In the genomic region with DNA sequence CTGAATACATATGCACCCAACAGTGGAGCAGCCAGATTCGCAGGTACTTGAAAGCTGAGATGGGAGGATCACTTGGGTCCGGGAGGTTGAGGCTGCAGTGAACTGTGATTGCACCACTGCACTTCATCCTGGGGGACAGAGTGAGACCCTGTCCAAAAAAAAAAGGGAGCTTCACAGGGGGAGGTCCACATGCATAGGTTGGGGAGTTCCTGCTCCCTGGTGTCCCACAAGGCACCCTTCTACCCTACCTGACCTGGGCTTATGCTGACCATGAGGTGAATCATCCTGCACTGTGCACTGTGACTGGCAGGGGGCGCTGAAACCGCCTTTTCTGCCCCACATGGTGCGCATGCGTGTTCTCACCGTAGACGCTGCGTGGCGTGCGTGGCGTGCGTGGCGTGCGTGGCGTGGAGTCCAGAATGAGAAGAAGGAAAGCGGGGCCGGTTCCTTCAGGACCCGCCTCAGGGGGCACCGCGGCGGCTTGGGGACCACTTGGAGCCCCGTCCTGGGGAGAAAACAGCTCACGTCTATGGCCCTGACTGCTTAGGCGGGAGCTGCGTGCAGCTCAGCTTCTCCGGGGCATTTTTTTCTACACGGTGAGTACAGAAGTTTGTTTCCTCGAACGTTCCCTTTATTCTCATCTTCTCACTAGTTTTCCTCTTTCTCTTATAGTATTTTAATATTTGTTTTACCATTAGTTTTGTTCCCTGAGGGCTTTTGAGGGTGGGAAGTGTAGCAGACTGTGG, we compare ENCODE assay signal across 1 cellular context.
A peak's percentile ranks its signal among the peaks of the same experiment; 100 is the strongest.
TF ChIP-seq lines count a peak whose summit lies in the region.

No MANE protein-coding gene starts in this region.

TF ChIP-seq in HepG2, 621 proteins besides CTCF, POLR2A, EP300 and RAD21 (continued from another document):
- TF ChIP-seq, protein P1, sequence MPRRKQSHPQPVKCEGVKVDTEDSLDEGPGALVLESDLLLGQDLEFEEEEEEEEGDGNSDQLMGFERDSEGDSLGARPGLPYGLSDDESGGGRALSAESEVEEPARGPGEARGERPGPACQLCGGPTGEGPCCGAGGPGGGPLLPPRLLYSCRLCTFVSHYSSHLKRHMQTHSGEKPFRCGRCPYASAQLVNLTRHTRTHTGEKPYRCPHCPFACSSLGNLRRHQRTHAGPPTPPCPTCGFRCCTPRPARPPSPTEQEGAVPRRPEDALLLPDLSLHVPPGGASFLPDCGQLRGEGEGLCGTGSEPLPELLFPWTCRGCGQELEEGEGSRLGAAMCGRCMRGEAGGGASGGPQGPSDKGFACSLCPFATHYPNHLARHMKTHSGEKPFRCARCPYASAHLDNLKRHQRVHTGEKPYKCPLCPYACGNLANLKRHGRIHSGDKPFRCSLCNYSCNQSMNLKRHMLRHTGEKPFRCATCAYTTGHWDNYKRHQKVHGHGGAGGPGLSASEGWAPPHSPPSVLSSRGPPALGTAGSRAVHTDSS (CRISPR knock-in tag; conservative IDR thresholded peaks at IDR 0.05): no peak
- TF ChIP-seq EEA1 (CRISPR knock-in tag; IDR thresholded peaks at IDR 0.05; ENCODE audit: borderline replicate concordance) (no peak), ZBTB7B (CRISPR knock-in tag; IDR thresholded peaks at IDR 0.05) (peak; percentile 31; the same call in 1 of the 2 replicates), ZFP62 (CRISPR knock-in tag; IDR thresholded peaks at IDR 0.05) (no peak), ZNF296 (CRISPR knock-in tag; conservative IDR thresholded peaks at IDR 0.05) (no peak), ZNF761 (CRISPR knock-in tag; conservative IDR thresholded peaks at IDR 0.05) (peak; percentile 71; the same call in 1 of the 2 replicates), MAFK (conservative IDR thresholded peaks at IDR 0.05 in 1 of 2, IDR thresholded peaks at IDR 0.05 in 1 of 2; ENCODE audit: low read length in 2 of 2) (0 out of 4 replicates have a peak, but pooled peaks have one; percentile 13 to 16), ZBTB3 (CRISPR knock-in tag; IDR thresholded peaks at IDR 0.05; ENCODE audit: borderline replicate concordance, low read depth) (no peak), ARNT2 (CRISPR knock-in tag; IDR thresholded peaks at IDR 0.05; ENCODE audit: low read depth) (peak; percentile 64; the same call in 1 of the 2 replicates), ATF1 (CRISPR knock-in tag; IDR thresholded peaks at IDR 0.05) (no peak), CREM (IDR thresholded peaks at IDR 0.05) (0 out of 2 replicates have a peak, but pooled peaks have one; percentile 42), CREM (CRISPR knock-in tag; IDR thresholded peaks at IDR 0.05) (no peak)
- TF ChIP-seq, protein P2, sequence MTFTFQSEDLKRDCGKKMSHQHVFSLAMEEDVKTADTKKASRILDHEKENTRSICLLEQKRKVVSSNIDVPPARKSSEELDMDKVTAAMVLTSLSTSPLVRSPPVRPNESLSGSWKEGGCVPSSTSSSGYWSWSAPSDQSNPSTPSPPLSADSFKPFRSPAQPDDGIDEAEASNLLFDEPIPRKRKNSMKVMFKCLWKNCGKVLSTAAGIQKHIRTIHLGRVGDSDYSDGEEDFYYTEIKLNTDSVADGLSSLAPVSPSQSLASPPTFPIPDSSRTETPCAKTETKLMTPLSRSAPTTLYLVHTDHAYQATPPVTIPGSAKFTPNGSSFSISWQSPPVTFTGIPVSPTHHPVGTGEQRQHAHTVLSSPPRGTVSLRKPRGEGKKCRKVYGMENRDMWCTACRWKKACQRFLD (CRISPR knock-in tag; IDR thresholded peaks at IDR 0.05; ENCODE audit: borderline replicate concordance): no peak
- TF ChIP-seq, protein P3, sequence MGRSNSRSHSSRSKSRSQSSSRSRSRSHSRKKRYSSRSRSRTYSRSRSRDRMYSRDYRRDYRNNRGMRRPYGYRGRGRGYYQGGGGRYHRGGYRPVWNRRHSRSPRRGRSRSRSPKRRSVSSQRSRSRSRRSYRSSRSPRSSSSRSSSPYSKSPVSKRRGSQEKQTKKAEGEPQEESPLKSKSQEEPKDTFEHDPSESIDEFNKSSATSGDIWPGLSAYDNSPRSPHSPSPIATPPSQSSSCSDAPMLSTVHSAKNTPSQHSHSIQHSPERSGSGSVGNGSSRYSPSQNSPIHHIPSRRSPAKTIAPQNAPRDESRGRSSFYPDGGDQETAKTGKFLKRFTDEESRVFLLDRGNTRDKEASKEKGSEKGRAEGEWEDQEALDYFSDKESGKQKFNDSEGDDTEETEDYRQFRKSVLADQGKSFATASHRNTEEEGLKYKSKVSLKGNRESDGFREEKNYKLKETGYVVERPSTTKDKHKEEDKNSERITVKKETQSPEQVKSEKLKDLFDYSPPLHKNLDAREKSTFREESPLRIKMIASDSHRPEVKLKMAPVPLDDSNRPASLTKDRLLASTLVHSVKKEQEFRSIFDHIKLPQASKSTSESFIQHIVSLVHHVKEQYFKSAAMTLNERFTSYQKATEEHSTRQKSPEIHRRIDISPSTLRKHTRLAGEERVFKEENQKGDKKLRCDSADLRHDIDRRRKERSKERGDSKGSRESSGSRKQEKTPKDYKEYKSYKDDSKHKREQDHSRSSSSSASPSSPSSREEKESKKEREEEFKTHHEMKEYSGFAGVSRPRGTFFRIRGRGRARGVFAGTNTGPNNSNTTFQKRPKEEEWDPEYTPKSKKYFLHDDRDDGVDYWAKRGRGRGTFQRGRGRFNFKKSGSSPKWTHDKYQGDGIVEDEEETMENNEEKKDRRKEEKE (IDR thresholded peaks at IDR 0.05): no peak
- TF ChIP-seq, protein P4, sequence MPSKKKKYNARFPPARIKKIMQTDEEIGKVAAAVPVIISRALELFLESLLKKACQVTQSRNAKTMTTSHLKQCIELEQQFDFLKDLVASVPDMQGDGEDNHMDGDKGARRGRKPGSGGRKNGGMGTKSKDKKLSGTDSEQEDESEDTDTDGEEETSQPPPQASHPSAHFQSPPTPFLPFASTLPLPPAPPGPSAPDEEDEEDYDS (CRISPR knock-in tag; IDR thresholded peaks at IDR 0.05): peak; percentile 86
